8 cellular contexts compared by ENCODE assay signal in the genomic region with DNA sequence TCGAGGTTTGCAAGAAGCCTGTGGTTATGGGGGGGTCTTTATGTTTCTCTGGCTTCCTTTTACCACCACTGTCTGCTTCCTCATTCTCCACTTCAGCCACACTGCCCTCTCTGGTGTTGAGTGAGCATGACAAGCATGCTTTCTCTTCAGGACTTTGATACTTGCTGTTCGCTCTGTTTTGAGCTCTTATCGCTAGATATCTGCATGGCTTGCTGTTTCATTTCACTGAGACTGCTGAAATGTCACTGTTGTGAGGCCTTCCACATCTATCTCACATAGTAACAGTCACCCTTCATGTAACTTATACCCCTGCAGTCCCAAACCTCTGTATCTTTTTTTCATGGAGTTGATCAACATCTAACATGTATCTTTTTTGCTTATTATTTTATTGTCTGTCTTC. TPM values are rescaled to one million over a fixed set of nuclear protein-coding genes. Genes with fewer than 3 reads are reported as not detected.
DNase-seq lines count a peak whose midpoint lies in the region; ATAC-seq and TF ChIP-seq lines count a peak whose summit lies in the region.

No MANE protein-coding gene starts in this region.

- H3K27me3 Mint-ChIP-seq in activated B cell treated with CpG ODN at 0.5 μM for 24 hours (no peaks in the 10 kb centered on the region), neural crest cell (ENCODE audit: low read depth) (no peaks in the 10 kb centered on the region)

- TF ChIP-seq CTCF in HCT116 (IDR thresholded peaks at IDR 0.05 in 2 of 3, conservative IDR thresholded peaks at IDR 0.05 in 1 of 3; ENCODE audit: borderline replicate concordance in 1 of 3, insufficient read depth in 1 of 3, low read depth in 2 of 3, low read length in 2 of 3) (peak; percentile 22 to 87 (median 69); a peak in 5 of 6 replicates), activated B cell treated with CpG ODN at 0.5 μM for 24 hours (IDR thresholded peaks at IDR 0.05) (no peak), fibroblast of lung (conservative IDR thresholded peaks at IDR 0.05 in 1 of 2, IDR thresholded peaks at IDR 0.05 in 1 of 2; ENCODE audit: low read depth in 1 of 2, low read length in 2 of 2) (peak; percentile 49 to 80), neural crest cell (conservative IDR thresholded peaks at IDR 0.05) (peak; percentile 69), prostate gland (IDR thresholded peaks at IDR 0.05) (peak in 2 of 4 experiments; percentile 8 to 31)

- CTCF ChIA-PET in HCT116 (lab: Charles Lee) = interaction anchor here (1.0 to 1.6 kb wide), 10 partner anchors 8 to 110 kb away, joined by 3 to 18 read pairs (median 4); no protein-coding TSS in a partner anchor
- CTCF ChIA-PET in activated B cell treated with CpG ODN at 0.5 μM for 24 hours (lab: Charles Lee) = interaction anchor here (0.7 to 1.2 kb wide), 4 partner anchors 9 to 103 kb away, joined by 3 to 6 read pairs (median 4); no protein-coding TSS in a partner anchor

- DNase-seq in 8988T (peak; percentile 28), GF-D8 (lab: John Stamatoyannopoulos, UW) (peak; percentile 5), HCT116 (ENCODE audit: low read depth, low spot score) (peak; percentile 19), MV-4-11 (lab: John Stamatoyannopoulos, UW) (peak; percentile 83), activated B cell treated with CpG ODN at 0.5 μM for 24 hours (no peak), fibroblast of lung (ENCODE audit: low read depth in 2 of 2) (peak; percentile 20 to 29), neural crest cell (ENCODE audit: low read depth, low spot score) (peak; percentile 19), prostate gland (ENCODE audit: low spot score) (no peak)

- H3K4me3 ChIP-seq in HCT116 (replicated peaks in 1 of 2; ENCODE audit: low read depth in 1 of 2, low read length in 2 of 2) (no peak overlapping the region), fibroblast of lung (replicated peaks in 1 of 4; ENCODE audit: control extremely low read depth in 1 of 4, insufficient read depth in 1 of 4, low read depth in 3 of 4, low read length in 4 of 4) (no peak overlapping the region), prostate gland (no peak overlapping the region)

- RAD21 ChIA-PET in HCT116 (lab: Charles Lee; ENCODE audit: low non-redundant PET in 1 of 2, low total read pairs in 2 of 2, uncharacterized antibody in 2 of 2, unreplicated experiment in 2 of 2) = no interaction called here

- peaks cover 6% of the 10 kb centered on the region for H3K4me1 Mint-ChIP-seq in activated B cell treated with CpG ODN at 0.5 μM for 24 hours
- peaks cover 6% of the 10 kb centered on the region for H3K4me1 Mint-ChIP-seq in neural crest cell

- H3K79me2 ChIP-seq in HCT116 (ENCODE audit: insufficient read depth, low read length) = 0 out of 2 replicates have a peak, but pooled peaks cover 6% of the 10 kb centered on the region
- no peaks in the 10 kb centered on the region for H3K79me2 ChIP-seq in fibroblast of lung (ENCODE audit: control insufficient read depth, insufficient read depth, low read length)

- peak; percentile 34 for TF ChIP-seq RAD21 in HCT116 (IDR thresholded peaks at IDR 0.05; ENCODE audit: low read depth)

- no peaks in the 10 kb centered on the region for H3K27me3 ChIP-seq in HCT116 (ENCODE audit: insufficient read depth, low read length)
- no peaks in the 10 kb centered on the region for H3K27me3 ChIP-seq in fibroblast of lung (ENCODE audit: control insufficient read depth, insufficient read depth, low read length)
- H3K27me3 ChIP-seq in prostate gland (replicated peaks; ENCODE audit: insufficient read depth) = no peaks in the 10 kb centered on the region

- H3K9ac ChIP-seq in HCT116 (ENCODE audit: low read length) = no peak overlapping the region
- no peak overlapping the region for H3K9ac ChIP-seq in fibroblast of lung (ENCODE audit: insufficient read depth, low read length)

- no TSS peak for BruUV-seq in HCT116 (replicated peaks; lab: Mats Ljungman, UMichigan)

- WGBS in prostate gland = 64% methylated on average over 3 of the region's 3 CpGs

- no peak overlapping the region for H3K4me2 ChIP-seq in HCT116 (ENCODE audit: low read length)
- no peak overlapping the region for H3K4me2 ChIP-seq in fibroblast of lung (ENCODE audit: extremely low read depth, insufficient read depth, low read length)

- intact Hi-C loops in HCT116 (cut with micrococcal nuclease) = loop anchor here (5.0 kb wide), 1 partner anchor 195 kb away; no protein-coding TSS in a partner anchor
- intact Hi-C loops in activated B cell treated with CpG ODN at 0.5 μM for 24 hours (cut with micrococcal nuclease) = loop anchor here (2.0 kb wide), 2 partner anchors 101 to 119 kb away; no protein-coding TSS in a partner anchor
- intact Hi-C loops in prostate gland (cut with DNase I) = no loop called here

- H3K27ac Mint-ChIP-seq in activated B cell treated with CpG ODN at 0.5 μM for 24 hours = no peak overlapping the region
- no peak overlapping the region for H3K27ac Mint-ChIP-seq in neural crest cell (ENCODE audit: unreplicated experiment)

- H3K9me2 ChIP-seq in HCT116 (ENCODE audit: insufficient read depth) = no peaks in the 10 kb centered on the region

- H3K36me3 Mint-ChIP-seq in activated B cell treated with CpG ODN at 0.5 μM for 24 hours (ENCODE audit: low read depth) (peaks cover 34% of the 10 kb centered on the region), neural crest cell (ENCODE audit: low read depth) (peaks cover 32% of the 10 kb centered on the region)

- H2AFZ ChIP-seq in HCT116 (ENCODE audit: low read depth, low read length, poor library complexity, severe bottlenecking) (no peak overlapping the region), fibroblast of lung (ENCODE audit: low read length) (no peak overlapping the region)

- TF ChIP-seq POLR2A in HCT116 (IDR thresholded peaks at IDR 0.05; ENCODE audit: borderline replicate concordance, extremely low read depth, insufficient read depth, insufficient read length) (no peak), prostate gland (IDR thresholded peaks at IDR 0.05) (no peak)

- H3K4me3 Mint-ChIP-seq in activated B cell treated with CpG ODN at 0.5 μM for 24 hours = no peak overlapping the region
- no peak overlapping the region for H3K4me3 Mint-ChIP-seq in neural crest cell

- peaks cover 0 to 3% of the 10 kb centered on the region in 2 experiments; a peak in 1 of 4 replicates for H3K9me3 ChIP-seq in HCT116 (ENCODE audit: control insufficient read depth in 1 of 2, insufficient read depth in 1 of 2, low read depth in 1 of 2, low read length in 2 of 2)
- H3K9me3 ChIP-seq in fibroblast of lung (ENCODE audit: control insufficient read depth, insufficient read depth, low read depth, low read length) = no peaks in the 10 kb centered on the region
- H3K9me3 ChIP-seq in prostate gland = no peaks in the 10 kb centered on the region

- H3K4me1 ChIP-seq in HCT116 (ENCODE audit: control insufficient read depth in 1 of 2, insufficient read depth in 2 of 2, low read length in 2 of 2) (no peaks in the 10 kb centered on the region), fibroblast of lung (ENCODE audit: control insufficient read depth, extremely low read depth, insufficient read depth, low read length) (no peaks in the 10 kb centered on the region), prostate gland (replicated peaks) (no peaks in the 10 kb centered on the region)

- peak; percentile 92 for ATAC-seq in HCT116
- ATAC-seq in activated B cell treated with CpG ODN at 0.5 μM for 24 hours (ENCODE audit: low read depth) = peak; percentile 86

- POLR2A ChIA-PET in HCT116 (lab: Charles Lee) (no interaction called here), activated B cell treated with CpG ODN at 0.5 μM for 24 hours (lab: Charles Lee) (no interaction called here)

- H4K20me1 ChIP-seq in HCT116 (ENCODE audit: insufficient read depth) (no peaks in the 10 kb centered on the region), fibroblast of lung (ENCODE audit: control insufficient read depth, extremely low read depth, insufficient read depth, low read length) (peaks cover 1% of the 10 kb centered on the region)

- H3K36me3 ChIP-seq in HCT116 (ENCODE audit: control insufficient read depth in 1 of 2, insufficient read depth in 2 of 2, low read length in 2 of 2) (no peaks in the 10 kb centered on the region), fibroblast of lung (ENCODE audit: control insufficient read depth, insufficient read depth, low read length) (no peaks in the 10 kb centered on the region), prostate gland (no peaks in the 10 kb centered on the region)

- H3K9me3 Mint-ChIP-seq in activated B cell treated with CpG ODN at 0.5 μM for 24 hours = peaks cover 2% of the 10 kb centered on the region
- peaks cover 4% of the 10 kb centered on the region for H3K9me3 Mint-ChIP-seq in neural crest cell

- no peak overlapping the region for H3K27ac ChIP-seq in HCT116 (ENCODE audit: low read depth, low read length)
- H3K27ac ChIP-seq in fibroblast of lung (ENCODE audit: insufficient read depth, low read length) = no peak overlapping the region
- no peak overlapping the region for H3K27ac ChIP-seq in prostate gland

TF ChIP-seq in HCT116, 20 proteins besides CTCF, POLR2A, EP300 and RAD21 (continues in another document):
- TF ChIP-seq POLR2AphosphoS5 (IDR thresholded peaks at IDR 0.05; ENCODE audit: low read depth, low read length) (no peak), CBX3 (IDR thresholded peaks at IDR 0.05; ENCODE audit: low read depth) (peak; percentile 38; the same call in 1 of the 2 replicates), EGR1 (IDR thresholded peaks at IDR 0.05; ENCODE audit: low read depth) (no peak), ELF1 (IDR thresholded peaks at IDR 0.05; ENCODE audit: borderline replicate concordance, low read depth) (peak; percentile 40)
- TF ChIP-seq, protein P1, sequence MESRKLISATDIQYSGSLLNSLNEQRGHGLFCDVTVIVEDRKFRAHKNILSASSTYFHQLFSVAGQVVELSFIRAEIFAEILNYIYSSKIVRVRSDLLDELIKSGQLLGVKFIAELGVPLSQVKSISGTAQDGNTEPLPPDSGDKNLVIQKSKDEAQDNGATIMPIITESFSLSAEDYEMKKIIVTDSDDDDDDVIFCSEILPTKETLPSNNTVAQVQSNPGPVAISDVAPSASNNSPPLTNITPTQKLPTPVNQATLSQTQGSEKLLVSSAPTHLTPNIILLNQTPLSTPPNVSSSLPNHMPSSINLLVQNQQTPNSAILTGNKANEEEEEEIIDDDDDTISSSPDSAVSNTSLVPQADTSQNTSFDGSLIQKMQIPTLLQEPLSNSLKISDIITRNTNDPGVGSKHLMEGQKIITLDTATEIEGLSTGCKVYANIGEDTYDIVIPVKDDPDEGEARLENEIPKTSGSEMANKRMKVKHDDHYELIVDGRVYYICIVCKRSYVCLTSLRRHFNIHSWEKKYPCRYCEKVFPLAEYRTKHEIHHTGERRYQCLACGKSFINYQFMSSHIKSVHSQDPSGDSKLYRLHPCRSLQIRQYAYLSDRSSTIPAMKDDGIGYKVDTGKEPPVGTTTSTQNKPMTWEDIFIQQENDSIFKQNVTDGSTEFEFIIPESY (IDR thresholded peaks at IDR 0.05; ENCODE audit: extremely low read depth, insufficient replicate concordance, low read length) = no peak

RNA-seq across cellular contexts. Expression of gene TMEM135, which starts 59.8 kb away (rescaled TPM):
- total RNA-seq in HCT116 (2021; ENCODE audit: unreplicated experiment) (50.6 TPM), activated B cell treated with CpG ODN at 0.5 μM for 24 hours (7.4 and 10.1 TPM in 2 replicates), fibroblast of lung (20.6 and 22.1 TPM in 2 replicates), neural crest cell (39.5 and 42.7 TPM in 2 replicates), prostate gland (10 to 100 TPM; 22.3 to 42.1 TPM)
- 8.4 and 10.2 TPM in 2 replicates for polyA plus RNA-seq in HCT116 (2012)
- 14.2 and 17.3 TPM in 2 replicates for polyA plus RNA-seq in fibroblast of lung
- polyA plus RNA-seq in fibroblast of lung (2012) = 11.4 and 11.9 TPM in 2 replicates
- polyA minus RNA-seq in fibroblast of lung (ENCODE audit: low replicate concordance) = 7.7 and 15.2 TPM in 2 replicates

Comparison
In these comparisons a context has a peak if more than half of its experiments do, and no peak if none do; other contexts are left out.
1. DNase-seq: peak in 8988T (single experiment), GF-D8 (single experiment), HCT116 (single experiment), MV-4-11 (single experiment), fibroblast of lung (2 of 2) and neural crest cell (single experiment); none in activated B cell treated with CpG ODN at 0.5 μM for 24 hours (single experiment) and prostate gland (single experiment).